Comparison of ENCODE assay signal across 8 cellular contexts in the genomic region with DNA sequence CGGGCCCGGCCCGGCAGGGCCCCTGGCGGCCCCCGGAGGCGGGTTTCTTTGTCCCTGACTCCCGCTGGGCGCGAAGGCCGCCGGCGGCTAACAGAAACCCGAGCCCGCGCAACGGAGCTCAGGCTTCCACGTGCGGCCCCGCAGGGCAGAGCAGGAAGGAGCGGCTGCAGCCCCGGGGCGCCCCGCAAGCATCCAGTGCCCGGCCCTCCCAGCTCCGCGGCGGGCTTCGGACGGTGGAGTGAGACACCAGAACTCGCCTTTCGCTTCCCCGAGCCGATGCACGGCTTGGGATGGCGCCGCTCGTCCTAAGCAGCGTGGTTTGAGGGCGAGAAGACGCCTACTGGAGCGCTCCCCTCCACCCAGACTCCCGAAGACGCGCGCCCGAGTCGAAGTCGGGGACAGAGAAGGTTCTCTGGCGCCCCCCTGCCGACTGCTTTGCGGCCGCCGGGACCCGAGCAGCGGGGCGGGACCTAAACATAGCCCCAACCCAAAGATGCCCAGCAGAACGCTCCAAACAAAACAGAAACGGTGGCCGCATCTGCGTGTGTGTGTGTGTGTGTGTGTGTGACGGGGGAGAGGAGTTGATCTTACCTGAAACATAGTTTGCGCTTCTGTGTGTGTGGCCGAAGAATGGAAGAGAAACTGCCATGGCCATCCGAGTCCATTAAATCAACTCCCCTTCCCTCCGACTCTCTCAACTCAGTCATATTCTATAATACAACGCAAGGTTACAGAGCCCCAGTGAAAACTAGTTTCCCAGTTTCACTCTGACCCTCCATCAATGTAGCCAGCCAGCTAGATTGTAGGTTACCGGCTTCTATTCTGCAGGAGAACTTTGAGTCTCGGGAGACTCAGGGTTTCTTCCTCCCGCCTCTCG. TPM values are rescaled to one million over a fixed set of nuclear protein-coding genes. Genes with fewer than 3 reads are reported as not detected.
DNase-seq lines count a peak whose midpoint lies in the region; ATAC-seq, FAIRE-seq and TF ChIP-seq lines count a peak whose summit lies in the region.

No MANE protein-coding gene starts in this region.

- CTCF ChIA-PET in OCI-LY7 (lab: Charles Lee; ENCODE audit: unreplicated experiment), result no interaction called here

- peak overlapping the region; percentile 97 for H3K4me2 ChIP-seq in OCI-LY7 (ENCODE audit: low read length)

- ATAC-seq in GM18873 (IDR thresholded peaks at IDR 0.05; ENCODE audit: low FRiP score, unreplicated experiment) (peak; percentile 26), HG03159 (IDR thresholded peaks at IDR 0.05; ENCODE audit: unreplicated experiment) (peak; percentile 5)

- H3K4me3 ChIP-seq in OCI-LY7 (ENCODE audit: low read depth, low read length, poor library complexity, severe bottlenecking) (peak overlapping the region; percentile 90), neutrophil (ENCODE audit: low read depth in 1 of 2, low read length in 1 of 2) (peak overlapping the region; percentile 53 to 67)

- H3K4me1 ChIP-seq in OCI-LY7 (ENCODE audit: insufficient read depth, low read length, poor library complexity, severe bottlenecking) (peaks cover 33% of the 10 kb centered on the region), neutrophil (ENCODE audit: control insufficient read depth in 1 of 2, insufficient read depth in 1 of 2, low read depth in 1 of 2, low read length in 1 of 2) (peaks cover 46 to 61% of the 10 kb centered on the region in 2 experiments)

- TF ChIP-seq CTCF in OCI-LY7 (conservative IDR thresholded peaks at IDR 0.05; ENCODE audit: low read length) (peak; percentile 71), neutrophil (IDR thresholded peaks at IDR 0.05) (no peak)

- H3K9me3 ChIP-seq in OCI-LY7 (ENCODE audit: low read length) (no peaks in the 10 kb centered on the region), neutrophil (no peaks in the 10 kb centered on the region)

- POLR2A ChIA-PET in OCI-LY7 (lab: Charles Lee), result interaction anchor here (0.8 to 2.4 kb wide), 5 partner anchors 65 to 71 kb away, joined by 3 to 10 read pairs (median 3); a partner anchor contains a TSS

- intact Hi-C loops in OCI-LY7 (cut with micrococcal nuclease; ENCODE audit: unreplicated experiment), result loop anchor here (1.0 to 10.0 kb wide), 6 partner anchors 31 to 1705 kb away; a partner anchor contains a TSS

- no peaks in the 10 kb centered on the region for H3K9me2 ChIP-seq in OCI-LY7 (ENCODE audit: insufficient read depth, low read length)

- H2AFZ ChIP-seq in OCI-LY7 (ENCODE audit: low read length), result peak overlapping the region; percentile 97

- H3K36me3 ChIP-seq in OCI-LY7 (ENCODE audit: insufficient read depth, low read length), result no peaks in the 10 kb centered on the region
- H3K36me3 ChIP-seq in neutrophil, result no peaks in the 10 kb centered on the region

- FAIRE-seq in frontal cortex (lab: Jason Lieb, UNC), result no peak

- H4K20me1 ChIP-seq in OCI-LY7 (ENCODE audit: insufficient read depth, low read length), result 0 out of 2 replicates have a peak, but pooled peaks cover 5% of the 10 kb centered on the region

- BruUV-seq in OCI-LY7 (replicated peaks; lab: Mats Ljungman, UMichigan), result no TSS peak

- peak overlapping the region; percentile 72 for H3K27ac ChIP-seq in OCI-LY7 (ENCODE audit: low read depth, low read length, poor library complexity, severe bottlenecking)
- H3K27ac ChIP-seq in neutrophil, result no peak overlapping the region

- H3K27me3 ChIP-seq in neutrophil, result peaks cover 100% of the 10 kb centered on the region

- no peaks in the 10 kb centered on the region for H3K79me2 ChIP-seq in OCI-LY7 (ENCODE audit: insufficient read depth, low read depth, low read length)

- DNase-seq in AG20443 (ENCODE audit: low spot score) (peak; percentile 71), OCI-LY7 (ENCODE audit: low spot score) (peak; percentile 88), frontal cortex (ENCODE audit: low spot score in 2 of 2) (peak; percentile 68 to 69), cerebellar nuclear complex (lab: John Stamatoyannopoulos, UW) (no peak)
- DNase-seq in activated effector memory CD4-positive, alpha-beta T cell treated with Interleukin-2 at 50 U/mL for 16 hours, result peak; percentile 44

RNA-seq across cellular contexts. Expression of a gene that starts 0.6 kb away (rescaled TPM):
- 2.2 and 4.7 TPM in 2 replicates for total RNA-seq in OCI-LY7 (2014; rRNA removed; shearing (Covaris generic))
- 11.4 and 14.4 TPM in 2 replicates for total RNA-seq in OCI-LY7 (2022)
- 12.2 TPM for total RNA-seq in frontal cortex

Comparison
In these comparisons a context has a peak if more than half of its experiments do, and no peak if none do; other contexts are left out.
1. DNase-seq: peak in AG20443 (single experiment), OCI-LY7 (single experiment), activated effector memory CD4-positive, alpha-beta T cell treated with Interleukin-2 at 50 U/mL for 16 hours (single experiment) and frontal cortex (2 of 2); none in cerebellar nuclear complex (0 of 2).